Comparison of ENCODE assay signal across 1 cellular context in the genomic region with DNA sequence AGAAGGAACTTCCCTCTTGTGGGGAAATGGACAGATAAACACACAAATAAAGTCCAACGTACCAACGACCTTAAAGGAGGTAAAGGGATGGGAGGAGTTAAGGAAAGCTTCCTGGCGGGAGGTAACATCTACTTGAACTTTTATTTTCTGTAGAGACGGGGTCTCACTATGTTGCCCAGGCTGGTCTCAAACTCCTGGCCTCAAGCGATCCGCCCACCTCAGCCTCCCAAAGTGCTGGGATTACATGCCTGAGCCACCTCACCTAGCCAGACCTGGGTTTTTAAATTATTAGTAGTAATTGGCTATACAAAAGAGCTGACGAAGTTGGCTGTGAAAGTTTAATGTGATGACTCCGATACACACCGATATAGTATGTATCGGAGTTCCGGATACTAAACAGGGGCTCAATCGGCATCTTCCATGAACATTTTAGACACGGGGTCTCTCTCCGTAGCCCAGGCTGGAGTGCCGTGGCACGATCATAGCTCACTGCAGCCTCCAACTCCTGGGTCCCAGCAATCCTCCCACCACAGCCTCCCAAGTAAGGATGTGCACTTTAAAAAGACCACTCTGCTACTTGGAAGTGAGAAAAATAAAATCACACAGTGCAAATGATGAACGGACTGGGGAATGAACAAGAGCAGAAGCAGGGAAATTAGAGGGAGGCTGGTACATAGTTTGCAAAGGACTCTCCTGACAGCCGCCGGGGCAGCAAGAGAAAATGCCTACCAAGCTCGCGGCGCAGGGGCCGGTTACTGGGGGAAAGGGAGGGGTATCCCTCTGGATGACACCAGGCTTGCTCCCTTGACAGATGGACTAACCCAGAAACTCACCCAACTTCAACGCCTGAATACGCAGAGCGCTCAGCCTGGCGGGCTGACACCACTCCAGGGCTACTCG.
TF ChIP-seq lines count a peak whose summit lies in the region.

No MANE protein-coding gene starts in this region.

TF ChIP-seq in endothelial cell of umbilical vein, 7 proteins besides CTCF, POLR2A, EP300 and RAD21:
- TF ChIP-seq, protein P1, sequence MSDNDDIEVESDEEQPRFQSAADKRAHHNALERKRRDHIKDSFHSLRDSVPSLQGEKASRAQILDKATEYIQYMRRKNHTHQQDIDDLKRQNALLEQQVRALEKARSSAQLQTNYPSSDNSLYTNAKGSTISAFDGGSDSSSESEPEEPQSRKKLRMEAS (IDR thresholded peaks at IDR 0.05; ENCODE audit: insufficient read depth, insufficient read length) = no peak
TF ChIP-seq in endothelial cell of umbilical vein: peak in this region for 0.
